Comparison of ENCODE assay signal across 14 cellular contexts in the genomic region with DNA sequence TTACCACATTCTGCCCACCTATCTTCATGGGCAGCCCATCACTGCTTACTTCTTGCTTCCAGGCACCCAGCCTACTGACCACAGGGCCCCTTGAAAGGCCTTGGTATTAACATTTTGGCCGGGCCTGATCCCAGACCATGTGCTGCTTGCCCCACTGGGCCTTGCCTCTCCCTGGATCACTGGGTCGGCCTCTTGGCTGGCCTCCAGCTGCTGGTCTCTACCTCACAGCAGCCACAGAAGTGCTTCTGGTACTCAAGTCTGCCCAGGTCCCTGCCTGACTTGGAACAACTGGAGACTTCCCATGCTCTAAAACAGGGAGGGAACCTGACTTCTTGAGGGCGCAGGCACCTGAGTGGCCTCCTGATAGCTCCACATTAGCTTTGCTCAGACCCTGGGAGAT.
A peak's percentile ranks its signal among the peaks of the same experiment; 100 is the strongest.
DNase-seq lines count a peak whose midpoint lies in the region; ATAC-seq and TF ChIP-seq lines count a peak whose summit lies in the region.
"Had no signal": no experiment of that assay in that cellular context is flagged by ENCODE, and none has a peak within 500 bp of the region (broad histone marks: within the 10 kb centered on the region; RNA-seq: fewer than 3 reads in every experiment).

No MANE protein-coding gene starts in this region.

- no peak overlapping the region for H2BK5ac ChIP-seq in neuronal stem cell (ENCODE audit: low read length)

- H2AK5ac ChIP-seq in neuronal stem cell (ENCODE audit: low read depth, low read length), result no peak overlapping the region

- TF ChIP-seq POLR2A in body of pancreas (IDR thresholded peaks at IDR 0.05), result no peak

- no peak for TF ChIP-seq CTCF in body of pancreas (IDR thresholded peaks at IDR 0.05)

- H2AFZ ChIP-seq in neuronal stem cell (ENCODE audit: low read length), result no peak overlapping the region

- H3K9ac ChIP-seq in neuronal stem cell (ENCODE audit: low read depth, low read length, poor library complexity), result no peak overlapping the region

- H2BK15ac ChIP-seq in neuronal stem cell (ENCODE audit: low read length), result no peak overlapping the region

- peak overlapping the region; percentile 56 for H3K18ac ChIP-seq in neuronal stem cell (ENCODE audit: low read length)

- H4K8ac ChIP-seq in neuronal stem cell (ENCODE audit: low read depth, low read length), result no peak overlapping the region

- H3K4me1 Mint-ChIP-seq in activated naive CD4-positive, alpha-beta T cell treated with anti-CD3 and anti-CD28 coated beads, Interleukin-2, amount 10 ng/mL, durations not matched to agents 7 days and 5 days, result peaks cover 2% of the 10 kb centered on the region
- H3K4me1 Mint-ChIP-seq: CD4-positive, alpha-beta memory T cell had no signal

- H3K4me1 ChIP-seq in body of pancreas, result peaks cover 14% of the 10 kb centered on the region
- peaks cover 0 to 6% of the 10 kb centered on the region in 2 donors for H3K4me1 ChIP-seq in neuronal stem cell (ENCODE audit: control insufficient read depth in 2 of 2, insufficient read depth in 1 of 2, low read depth in 1 of 2, low read length in 2 of 2)
- H3K4me1 ChIP-seq: A549, BE2C had no signal

- H4K91ac ChIP-seq in neuronal stem cell (ENCODE audit: low read depth, low read length, poor library complexity), result no peak overlapping the region

- H3K27ac ChIP-seq in body of pancreas (no peak overlapping the region), neuronal stem cell (replicated peaks; ENCODE audit: low read length) (no peak overlapping the region)
- H3K27ac ChIP-seq: A549, C4-2B had no signal

- H3K27me3 Mint-ChIP-seq in activated naive CD4-positive, alpha-beta T cell treated with anti-CD3 and anti-CD28 coated beads, Interleukin-2, amount 10 ng/mL, durations not matched to agents 7 days and 5 days, result peaks cover 74% of the 10 kb centered on the region

- H3K9me3 ChIP-seq in body of pancreas (no peaks in the 10 kb centered on the region), neuronal stem cell (replicated peaks in 1 of 2; ENCODE audit: control insufficient read depth in 2 of 2, insufficient read depth in 1 of 2, low read depth in 1 of 2, low read length in 2 of 2) (no peaks in the 10 kb centered on the region)
- H3K9me3 ChIP-seq: A549, BE2C had no signal

- CTCF ChIA-PET in activated naive CD4-positive, alpha-beta T cell treated with anti-CD3 and anti-CD28 coated beads, Interleukin-2, amount 10 ng/mL, durations not matched to agents 7 days and 5 days (lab: Charles Lee), result interaction anchor here (0.7 to 12.4 kb wide), 9 partner anchors 14 to 514 kb away, joined by 3 to 218 read pairs (median 3); a partner anchor contains a TSS

- no peak overlapping the region for H2BK120ac ChIP-seq in neuronal stem cell (ENCODE audit: low read depth, low read length)

- no peak for DNase-seq in activated naive CD4-positive, alpha-beta T cell treated with anti-CD3 and anti-CD28 coated beads, Interleukin-2, amount 10 ng/mL, durations not matched to agents 7 days and 5 days
- DNase-seq in activated naive CD4-positive, alpha-beta T cell treated with anti-CD3 and anti-CD28 coated beads, Interleukin-2, amount 50 U/mL, for 16 hours, result no peak
- DNase-seq in body of pancreas, result peak in 3 of 4 donors; percentile 23 to 49 (median 47)
- DNase-seq in neuronal stem cell (ENCODE audit: low spot score), result no peak
- no peak for DNase-seq in SIG-M5 treated with dmso at 0.1 percent for 504 hours (lab: John Stamatoyannopoulos, UW; ENCODE audit: unreplicated experiment)
- DNase-seq in NCI-H526 (lab: John Stamatoyannopoulos, UW), result no peak
- DNase-seq: BE2C; CD4-positive, alpha-beta memory T cell; IMR-90 had no signal

- H3K27me3 ChIP-seq in body of pancreas, result no peaks in the 10 kb centered on the region
- peaks cover 4 to 76% (median 21%) of the 10 kb centered on the region in 3 experiments for H3K27me3 ChIP-seq in neuronal stem cell (ENCODE audit: control insufficient read depth in 3 of 3, insufficient read depth in 3 of 3, low read depth in 1 of 3, low read length in 3 of 3)
- H3K27me3 ChIP-seq: BE2C had no signal

- H3K27ac Mint-ChIP-seq in activated naive CD4-positive, alpha-beta T cell treated with anti-CD3 and anti-CD28 coated beads, Interleukin-2, amount 10 ng/mL, durations not matched to agents 7 days and 5 days, result peak overlapping the region; percentile 37
- H3K27ac Mint-ChIP-seq: CD4-positive, alpha-beta memory T cell had no signal

- no peak overlapping the region for H3K4me3 Mint-ChIP-seq in activated naive CD4-positive, alpha-beta T cell treated with anti-CD3 and anti-CD28 coated beads, Interleukin-2, amount 10 ng/mL, durations not matched to agents 7 days and 5 days

- no peak for ATAC-seq in body of pancreas
- ATAC-seq in HG03196 (IDR thresholded peaks at IDR 0.05; ENCODE audit: unreplicated experiment), result no peak
- ATAC-seq: A549, GM12878, HCT116 had no signal

- no peak overlapping the region for H2BK12ac ChIP-seq in neuronal stem cell (ENCODE audit: low read length)

- H3K79me1 ChIP-seq in neuronal stem cell (ENCODE audit: low read depth, low read length), result no peaks in the 10 kb centered on the region

- H3K9me3 Mint-ChIP-seq in activated naive CD4-positive, alpha-beta T cell treated with anti-CD3 and anti-CD28 coated beads, Interleukin-2, amount 10 ng/mL, durations not matched to agents 7 days and 5 days, result no peaks in the 10 kb centered on the region
- H3K9me3 Mint-ChIP-seq: CD4-positive, alpha-beta memory T cell had no signal

- 45% methylated on average over 3 of the region's 3 CpGs; no CpG with 5 or more reads in 1 of the 2 donors for WGBS in body of pancreas, 2 donors
- no CpG with 5 or more reads among the region's 3 CpGs for WGBS in neuronal stem cell (ENCODE audit: extremely low coverage in 2 of 2, insufficient read length in 2 of 2, insufficient replicate concordance in 1 of 2), 2 donors

- no peak overlapping the region for H3K23ac ChIP-seq in neuronal stem cell (ENCODE audit: low read depth, low read length, poor library complexity)

- H3K36me3 Mint-ChIP-seq in activated naive CD4-positive, alpha-beta T cell treated with anti-CD3 and anti-CD28 coated beads, Interleukin-2, amount 10 ng/mL, durations not matched to agents 7 days and 5 days, result no peaks in the 10 kb centered on the region
- H3K36me3 Mint-ChIP-seq: CD4-positive, alpha-beta memory T cell had no signal

- intact Hi-C loops in body of pancreas (cut with DNase I), result loop anchor here (5.0 to 10.0 kb wide), 2 partner anchors 110 to 422 kb away; a partner anchor contains a TSS

- no peak overlapping the region for H3K4me2 ChIP-seq in neuronal stem cell (ENCODE audit: insufficient read depth, low read length, poor library complexity, severe bottlenecking)
- H3K4me2 ChIP-seq: A549 had no signal

- H3K4ac ChIP-seq in neuronal stem cell (ENCODE audit: low read length), result no peak overlapping the region

- H3K36me3 ChIP-seq in body of pancreas (replicated peaks in 1 of 2; ENCODE audit: insufficient read depth in 1 of 2, low read depth in 2 of 2), result no peaks in the 10 kb centered on the region
- H3K36me3 ChIP-seq in neuronal stem cell (replicated peaks in 1 of 2; ENCODE audit: control insufficient read depth in 2 of 2, insufficient read depth in 2 of 2, low read length in 2 of 2), result no peaks in the 10 kb centered on the region
- H3K36me3 ChIP-seq: BE2C had no signal

- H3K14ac ChIP-seq in neuronal stem cell (ENCODE audit: low read length), result peak overlapping the region; percentile 9

- H3K4me3 ChIP-seq in body of pancreas, result no peak overlapping the region
- no peak overlapping the region for H3K4me3 ChIP-seq in neuronal stem cell (ENCODE audit: low read length in 2 of 2)
- H3K4me3 ChIP-seq: A549, GM12878 had no signal

Comparison
In these comparisons a context has a peak if more than half of its experiments do, and no peak if none do; other contexts are left out.
1. DNase-seq: peak in body of pancreas (3 of 4); none in activated naive CD4-positive, alpha-beta T cell treated with anti-CD3 and anti-CD28 coated beads, Interleukin-2, amount 10 ng/mL, durations not matched to agents 7 days and 5 days (single experiment), activated naive CD4-positive, alpha-beta T cell treated with anti-CD3 and anti-CD28 coated beads, Interleukin-2, amount 50 U/mL, for 16 hours (single experiment), neuronal stem cell (single experiment), SIG-M5 treated with dmso at 0.1 percent for 504 hours (single experiment) and NCI-H526 (0 of 2).